ENCODE assay signal across 12 cellular contexts in genomic region chr22:24977370-24978230, GRCh38. TPM values are rescaled to one million over a fixed set of nuclear protein-coding genes. Genes with fewer than 3 reads are reported as not detected.
A peak's percentile ranks its signal among the peaks of the same experiment; 100 is the strongest.
DNase-seq lines count a peak whose midpoint lies in the region; ATAC-seq and TF ChIP-seq lines count a peak whose summit lies in the region.
"Had no signal": no experiment of that assay in that cellular context is flagged by ENCODE, and none has a peak within 500 bp of the region (broad histone marks: within the 10 kb centered on the region; RNA-seq: fewer than 3 reads in every experiment).

No MANE protein-coding gene starts in this region.

- no peaks in the 10 kb centered on the region for H3K27me3 Mint-ChIP-seq in MCF 10A (ENCODE audit: insufficient read depth, unreplicated experiment)

- TSS peak; percentile 72 for BruUV-seq in MCF 10A (replicated peaks; lab: Mats Ljungman, UMichigan)

- no peaks in the 10 kb centered on the region for H3K9me3 ChIP-seq in iPS-15b (ENCODE audit: control insufficient read depth, insufficient read depth, low read length)

- TF ChIP-seq CTCF in MCF 10A (IDR thresholded peaks at IDR 0.05; ENCODE audit: unreplicated experiment) = no peak

- intact Hi-C loops in MCF 10A (cut with micrococcal nuclease) = no loop called here
- intact Hi-C loops in sciatic nerve (cut with DNase I) = no loop called here

- no peaks in the 10 kb centered on the region for H3K36me3 ChIP-seq in iPS-15b (ENCODE audit: control insufficient read depth, insufficient read depth, low read length)

- peaks cover 49% of the 10 kb centered on the region for H3K4me1 Mint-ChIP-seq in MCF 10A (ENCODE audit: insufficient read depth, unreplicated experiment)
- H3K4me1 Mint-ChIP-seq: memory B cell had no signal

- peak; percentile 85 for ATAC-seq in sciatic nerve
- ATAC-seq in HG03039 (IDR thresholded peaks at IDR 0.05; ENCODE audit: unreplicated experiment) = no peak
- ATAC-seq: CD8-positive, alpha-beta T cell; K562 had no signal

- no peaks in the 10 kb centered on the region for H3K27me3 ChIP-seq in iPS-15b (ENCODE audit: control insufficient read depth, insufficient read depth, low read length)

- POLR2A ChIA-PET in HEK293T (lab: Yijun Ruan, JAX) (no interaction called here), MCF 10A (lab: Yijun Ruan, JAX) (interaction anchor here (0.7 to 23.0 kb wide), 6 partner anchors 4 to 423 kb away, joined by 3 to 468 read pairs (median 9); no protein-coding TSS in a partner anchor)

- H3K4me3 Mint-ChIP-seq in MCF 10A (ENCODE audit: unreplicated experiment) = peak overlapping the region; percentile 50
- H3K4me3 Mint-ChIP-seq: CD8-positive, alpha-beta T cell; memory B cell had no signal

- H3K36me3 Mint-ChIP-seq in MCF 10A (ENCODE audit: insufficient read depth, unreplicated experiment) = peaks cover 34% of the 10 kb centered on the region
- H3K36me3 Mint-ChIP-seq: CD8-positive, alpha-beta T cell; memory B cell had no signal

- H3K4me3 ChIP-seq in iPS-15b (ENCODE audit: low read depth, low read length) = no peak overlapping the region
- H3K4me3 ChIP-seq: K562 had no signal

- peak overlapping the region; percentile 16 for H3K9ac ChIP-seq in iPS-15b (ENCODE audit: low read depth, low read length)

- H3K27ac Mint-ChIP-seq in MCF 10A (ENCODE audit: low read depth, unreplicated experiment) = peak overlapping the region; percentile 95
- H3K27ac Mint-ChIP-seq: CD8-positive, alpha-beta T cell; memory B cell had no signal

- DNase-seq in HEK293T (ENCODE audit: extremely low spot score) (peak; percentile 51), MCF 10A (ENCODE audit: unreplicated experiment) (peak; percentile 85), sciatic nerve (ENCODE audit: low spot score) (peak; percentile 71), GOT3 (lab: John Stamatoyannopoulos, UW) (no peak), NCI-H1417 treated with DMSO at 0.1 percent for 48 hours (lab: John Stamatoyannopoulos, UW) (no peak)
- DNase-seq in stimulated activated CD4-positive, alpha-beta T cell treated with anti-CD3 and anti-CD28 coated beads, Interleukin-2, amount 100 ng/mL, for 48 hours = no peak
- DNase-seq: activated CD4-positive, alpha-beta T cell treated with anti-CD3 and anti-CD28 coated beads, Interleukin-2, amount 50 U/mL, for 48 hours; CD8-positive, alpha-beta T cell had no signal

- H3K4me1 ChIP-seq in iPS-15b (ENCODE audit: control insufficient read depth, insufficient read depth, low read length) = peaks cover 9% of the 10 kb centered on the region

- H3K9me3 Mint-ChIP-seq in MCF 10A (ENCODE audit: unreplicated experiment) = no peaks in the 10 kb centered on the region
- H3K9me3 Mint-ChIP-seq: CD8-positive, alpha-beta T cell; memory B cell had no signal

- CTCF ChIA-PET in HEK293T (lab: Yijun Ruan, JAX) = interaction anchor here (0.9 kb wide), 1 partner anchor 39 kb away, joined by 3 read pairs; no protein-coding TSS in a partner anchor
- CTCF ChIA-PET in MCF 10A (lab: Yijun Ruan, JAX) = interaction anchor here (0.6 to 2.9 kb wide), 5 partner anchors 9 to 1507 kb away, joined by 3 to 13 read pairs (median 3); no protein-coding TSS in a partner anchor

TF ChIP-seq in HEK293T, 16 proteins besides CTCF, POLR2A, EP300 and RAD21:
- TF ChIP-seq HDGF (IDR thresholded peaks at IDR 0.05; ENCODE audit: borderline replicate concordance) (no peak), ELF4 (IDR thresholded peaks at IDR 0.05) (no peak), FOXK2 (IDR thresholded peaks at IDR 0.05) (no peak), ZNF384 (IDR thresholded peaks at IDR 0.05) (no peak), FOXA1 (IDR thresholded peaks at IDR 0.05) (no peak), SP1 (IDR thresholded peaks at IDR 0.05) (no peak), L3MBTL2 (conservative IDR thresholded peaks at IDR 0.05) (no peak), BHLHE40 (IDR thresholded peaks at IDR 0.05; ENCODE audit: borderline replicate concordance) (no peak), TARDBP (IDR thresholded peaks at IDR 0.05) (no peak), ARNT (IDR thresholded peaks at IDR 0.05) (no peak), FOXM1 (IDR thresholded peaks at IDR 0.05; ENCODE audit: borderline replicate concordance) (no peak), SUZ12 (IDR thresholded peaks at IDR 0.05) (no peak), CTBP1 (IDR thresholded peaks at IDR 0.05; ENCODE audit: borderline replicate concordance) (no peak), PKNOX1 (IDR thresholded peaks at IDR 0.05) (no peak), LEF1 (IDR thresholded peaks at IDR 0.05; ENCODE audit: borderline replicate concordance) (no peak), NFRKB (IDR thresholded peaks at IDR 0.05) (no peak)

RNA-seq across cellular contexts. Expression of gene KIAA1671, which starts 25.1 kb away (rescaled TPM):
- total RNA-seq in MCF 10A (2022) = 61.0 and 68.1 TPM in 2 replicates
- total RNA-seq in sciatic nerve = 65.1 TPM

RNA-seq across cellular contexts. Expression of gene LHFPL7, which starts 31.1 kb away (rescaled TPM):
- total RNA-seq in MCF 10A (2022) (not detected in 2 replicates), sciatic nerve (not detected)
- total RNA-seq: CD8-positive, alpha-beta T cell; K562 had no signal

Comparison
In these comparisons a context has a peak if more than half of its experiments do, and no peak if none do; other contexts are left out.
1. DNase-seq: peak in HEK293T (single experiment), MCF 10A (single experiment) and sciatic nerve (single experiment); none in GOT3 (single experiment), stimulated activated CD4-positive, alpha-beta T cell treated with anti-CD3 and anti-CD28 coated beads, Interleukin-2, amount 100 ng/mL, for 48 hours (0 of 2) and NCI-H1417 treated with DMSO at 0.1 percent for 48 hours (single experiment).